Comparison of ENCODE assay signal across 20 cellular contexts in the genomic region with DNA sequence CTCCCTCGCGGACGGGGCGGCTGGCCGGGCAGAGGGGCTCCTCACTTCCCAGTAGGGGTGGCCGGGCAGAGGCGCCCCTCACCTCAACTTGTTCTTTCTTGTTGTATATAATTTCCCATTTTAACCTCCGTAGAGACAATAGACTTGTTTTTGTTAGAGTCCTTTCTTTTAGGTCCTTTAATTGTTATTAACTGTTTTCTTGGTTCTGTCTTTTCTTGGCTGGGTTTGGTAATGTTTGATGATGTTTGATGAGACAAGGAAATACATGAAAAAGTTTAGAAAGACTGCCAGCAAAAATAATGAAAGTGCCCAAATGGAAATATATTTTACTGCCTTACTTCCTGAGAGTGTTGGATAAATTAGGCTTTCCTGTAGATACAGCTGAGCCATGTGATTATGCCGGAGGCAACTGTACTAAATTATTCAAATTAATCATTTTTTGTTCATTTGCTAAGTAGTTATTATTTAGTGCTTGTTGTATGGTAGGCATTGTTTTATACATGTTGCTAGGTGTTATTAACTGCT.
"Had no signal": no experiment of that assay in that cellular context is flagged by ENCODE, and none has a peak within 500 bp of the region (broad histone marks: within the 10 kb centered on the region; RNA-seq: fewer than 3 reads in every experiment).

No MANE protein-coding gene starts in this region.

- H3K27me3 Mint-ChIP-seq: activated CD4-positive, alpha-beta memory T cell treated with anti-CD3 and anti-CD28 coated beads, Interleukin-2, amount 10 ng/mL, durations not matched to agents 7 days and 5 days; activated CD8-positive, alpha-beta memory T cell treated with anti-CD3 and anti-CD28 coated beads, Interleukin-2, amount 10 ng/mL, durations not matched to agents 7 days and 5 days; activated naive CD8-positive, alpha-beta T cell treated with anti-CD3 and anti-CD28 coated beads, Interleukin-2, amount 10 ng/mL, durations not matched to agents 7 days and 5 days; activated T-helper 17 cell treated with anti-CD3 and anti-CD28 coated beads, Interleukin-2, amount 50 U/mL, for 72 hours had no signal

- H3K4me2 ChIP-seq: smooth muscle cell had no signal

- DNase-seq: activated CD4-positive, alpha-beta memory T cell treated with anti-CD3 and anti-CD28 coated beads, Interleukin-2, amount 10 ng/mL, durations not matched to agents 7 days and 5 days; activated CD4-positive, alpha-beta T cell treated with anti-CD3 and anti-CD28 coated beads for 48 hours; activated CD8-positive, alpha-beta memory T cell treated with anti-CD3 and anti-CD28 coated beads, Interleukin-2, amount 10 ng/mL, durations not matched to agents 7 days and 5 days; activated naive CD4-positive, alpha-beta T cell; activated naive CD8-positive, alpha-beta T cell treated with anti-CD3 and anti-CD28 coated beads, Interleukin-2, amount 10 ng/mL, durations not matched to agents 7 days and 5 days; body of pancreas; heart left ventricle; left ventricle myocardium inferior; ovary; stimulated activated CD4-positive, alpha-beta T cell treated with anti-CD3 and anti-CD28 coated beads, Interleukin-4, amount 100 ng/mL, for 1 hour; testis; upper lobe of left lung had no signal

- H3K4me1 Mint-ChIP-seq: activated CD4-positive, alpha-beta memory T cell treated with anti-CD3 and anti-CD28 coated beads, Interleukin-2, amount 10 ng/mL, durations not matched to agents 7 days and 5 days; activated CD8-positive, alpha-beta memory T cell treated with anti-CD3 and anti-CD28 coated beads, Interleukin-2, amount 10 ng/mL, durations not matched to agents 7 days and 5 days; activated T-helper 17 cell treated with anti-CD3 and anti-CD28 coated beads, Interleukin-2, amount 50 U/mL, for 72 hours; WTC11 had no signal

- H3K27ac ChIP-seq: left ventricle myocardium inferior, ovary, testis, upper lobe of left lung had no signal

- ATAC-seq: activated CD8-positive, alpha-beta memory T cell treated with anti-CD3 and anti-CD28 coated beads, Interleukin-2, amount 10 ng/mL, durations not matched to agents 7 days and 5 days; activated T-helper 17 cell treated with anti-CD3 and anti-CD28 coated beads, Interleukin-2, amount 50 U/mL, for 72 hours; body of pancreas; esophagus mucosa; gastroesophageal sphincter; heart left ventricle; sciatic nerve; WTC11 had no signal

- H3K27me3 ChIP-seq: body of pancreas, gastroesophageal sphincter, heart left ventricle, ovary, testis, upper lobe of left lung had no signal

- H3K4me3 Mint-ChIP-seq: activated CD4-positive, alpha-beta memory T cell treated with anti-CD3 and anti-CD28 coated beads, Interleukin-2, amount 10 ng/mL, durations not matched to agents 7 days and 5 days; activated CD8-positive, alpha-beta memory T cell treated with anti-CD3 and anti-CD28 coated beads, Interleukin-2, amount 10 ng/mL, durations not matched to agents 7 days and 5 days; activated naive CD8-positive, alpha-beta T cell treated with anti-CD3 and anti-CD28 coated beads, Interleukin-2, amount 10 ng/mL, durations not matched to agents 7 days and 5 days; activated T-helper 17 cell treated with anti-CD3 and anti-CD28 coated beads, Interleukin-2, amount 50 U/mL, for 72 hours; WTC11 had no signal

- H3K9me3 ChIP-seq: body of pancreas, gastroesophageal sphincter, heart left ventricle, left ventricle myocardium inferior, ovary, testis, upper lobe of left lung had no signal

- H3K36me3 ChIP-seq: ovary had no signal

- H3K4me3 ChIP-seq: body of pancreas, gastroesophageal sphincter, heart left ventricle, left ventricle myocardium inferior, ovary, smooth muscle cell, testis, upper lobe of left lung had no signal

- H3K4me1 ChIP-seq: testis, upper lobe of left lung had no signal

- FAIRE-seq: colon, endometrium had no signal

- H3K27ac Mint-ChIP-seq: activated CD4-positive, alpha-beta memory T cell treated with anti-CD3 and anti-CD28 coated beads, Interleukin-2, amount 10 ng/mL, durations not matched to agents 7 days and 5 days; activated CD8-positive, alpha-beta memory T cell treated with anti-CD3 and anti-CD28 coated beads, Interleukin-2, amount 10 ng/mL, durations not matched to agents 7 days and 5 days; activated naive CD8-positive, alpha-beta T cell treated with anti-CD3 and anti-CD28 coated beads, Interleukin-2, amount 10 ng/mL, durations not matched to agents 7 days and 5 days; activated T-helper 17 cell treated with anti-CD3 and anti-CD28 coated beads, Interleukin-2, amount 50 U/mL, for 72 hours; WTC11 had no signal

- H3K9me3 Mint-ChIP-seq: activated CD4-positive, alpha-beta memory T cell treated with anti-CD3 and anti-CD28 coated beads, Interleukin-2, amount 10 ng/mL, durations not matched to agents 7 days and 5 days; activated T-helper 17 cell treated with anti-CD3 and anti-CD28 coated beads, Interleukin-2, amount 50 U/mL, for 72 hours; WTC11 had no signal
